15 cellular contexts compared by ENCODE assay signal in genomic region chrX:7706032-7706431, GRCh38.
DNase-seq lines count a peak whose midpoint lies in the region; TF ChIP-seq lines count a peak whose summit lies in the region.
"Had no signal": no experiment of that assay in that cellular context is flagged by ENCODE, and none has a peak within 500 bp of the region (broad histone marks: within the 10 kb centered on the region; RNA-seq: fewer than 3 reads in every experiment).

No MANE protein-coding gene starts in this region.

- H3K4me2 ChIP-seq in OCI-LY3 (ENCODE audit: low read length) (no peak overlapping the region), smooth muscle cell (no peak overlapping the region)

- H3K4me1 ChIP-seq in OCI-LY3 (ENCODE audit: low read length) (no peaks in the 10 kb centered on the region), smooth muscle cell (ENCODE audit: low read depth) (no peaks in the 10 kb centered on the region), BE2C (no peaks in the 10 kb centered on the region)
- H3K4me1 ChIP-seq: adrenal gland, transverse colon had no signal

- H2AFZ ChIP-seq in OCI-LY3 (ENCODE audit: low read depth, low read length) (no peak overlapping the region), smooth muscle cell (ENCODE audit: low read depth) (no peak overlapping the region)

- H3K79me2 ChIP-seq in OCI-LY3 (ENCODE audit: low read length) (no peaks in the 10 kb centered on the region), smooth muscle cell (ENCODE audit: low read depth) (no peaks in the 10 kb centered on the region)

- H3K36me3 ChIP-seq in OCI-LY3 (replicated peaks; ENCODE audit: low read depth, low read length) (no peaks in the 10 kb centered on the region), smooth muscle cell (ENCODE audit: low read depth) (no peaks in the 10 kb centered on the region), BE2C (no peaks in the 10 kb centered on the region)
- H3K36me3 ChIP-seq: adrenal gland, transverse colon had no signal

- H3K9me3 ChIP-seq in OCI-LY3 (ENCODE audit: insufficient read depth, low read length): no peaks in the 10 kb centered on the region
- H3K9me3 ChIP-seq in smooth muscle cell (replicated peaks; ENCODE audit: low read depth): no peaks in the 10 kb centered on the region
- no peaks in the 10 kb centered on the region for H3K9me3 ChIP-seq in BE2C
- H3K9me3 ChIP-seq: adrenal gland, transverse colon had no signal

- H3K27me3 ChIP-seq in OCI-LY3 (ENCODE audit: low read depth, low read length) (no peaks in the 10 kb centered on the region), smooth muscle cell (ENCODE audit: low read depth) (no peaks in the 10 kb centered on the region), BE2C (no peaks in the 10 kb centered on the region)
- H3K27me3 ChIP-seq: adrenal gland, transverse colon had no signal

- no peak overlapping the region for H3K9ac ChIP-seq in OCI-LY3 (ENCODE audit: low read length)
- no peak overlapping the region for H3K9ac ChIP-seq in smooth muscle cell (ENCODE audit: low read depth)

- TF ChIP-seq CTCF in OCI-LY3 (IDR thresholded peaks at IDR 0.05; ENCODE audit: low read depth, low read length) (0 out of 2 replicates have a peak, but pooled peaks have one; percentile 10), fibroblast of mammary gland (conservative IDR thresholded peaks at IDR 0.05; ENCODE audit: control insufficient read depth, insufficient read depth, low read depth, low read length) (peak; percentile 29), smooth muscle cell (IDR thresholded peaks at IDR 0.05; ENCODE audit: borderline replicate concordance, insufficient read depth, poor library complexity, severe bottlenecking) (peak; percentile 19), BE2C (IDR thresholded peaks at IDR 0.05; ENCODE audit: low read depth, low read length) (no peak)

- no peaks in the 10 kb centered on the region for H4K20me1 ChIP-seq in OCI-LY3 (ENCODE audit: insufficient read depth, low read length)
- no peaks in the 10 kb centered on the region for H4K20me1 ChIP-seq in smooth muscle cell (ENCODE audit: low read depth)

- no peaks in the 10 kb centered on the region for H3F3A ChIP-seq in smooth muscle cell (ENCODE audit: low read depth)

- H3K27ac ChIP-seq in OCI-LY3 (ENCODE audit: low read length) (no peak overlapping the region), smooth muscle cell (ENCODE audit: low read depth) (no peak overlapping the region)
- H3K27ac ChIP-seq: adrenal gland, epithelial cell of prostate, transverse colon had no signal

- DNase-seq in NCI-H1105 treated with DMSO at 0.1 percent for 48 hours (lab: John Stamatoyannopoulos, UW) (peak; percentile 12), NCI-H1105 (lab: John Stamatoyannopoulos, UW) (no peak), fibroblast of mammary gland (ENCODE audit: low read depth) (no peak), smooth muscle cell (lab: John Stamatoyannopoulos, UW; ENCODE audit: unreplicated experiment) (no peak), BE2C (no peak), dedifferentiated amniotic fluid mesenchymal stem cell (ENCODE audit: extremely low spot score) (no peak)
- DNase-seq in stimulated activated CD4-positive, alpha-beta T cell treated with anti-CD3 and anti-CD28 coated beads, Interleukin-2, amount 100 ng/mL, for 24 hours: no peak
- DNase-seq: adrenal gland, KG1, left cardiac atrium, NCI-H524 treated with DMSO at 0.1 percent for 48 hours, T-helper 17 cell, transverse colon had no signal

- H3K4me3 ChIP-seq in OCI-LY3 (ENCODE audit: low read length) (no peak overlapping the region), fibroblast of mammary gland (ENCODE audit: control insufficient read depth, low read depth, low read length) (no peak overlapping the region), smooth muscle cell (no peak overlapping the region), BE2C (ENCODE audit: low read depth, low read length) (no peak overlapping the region)
- H3K4me3 ChIP-seq: adrenal gland, transverse colon had no signal
